24 cellular contexts compared by ENCODE assay signal in the genomic region with DNA sequence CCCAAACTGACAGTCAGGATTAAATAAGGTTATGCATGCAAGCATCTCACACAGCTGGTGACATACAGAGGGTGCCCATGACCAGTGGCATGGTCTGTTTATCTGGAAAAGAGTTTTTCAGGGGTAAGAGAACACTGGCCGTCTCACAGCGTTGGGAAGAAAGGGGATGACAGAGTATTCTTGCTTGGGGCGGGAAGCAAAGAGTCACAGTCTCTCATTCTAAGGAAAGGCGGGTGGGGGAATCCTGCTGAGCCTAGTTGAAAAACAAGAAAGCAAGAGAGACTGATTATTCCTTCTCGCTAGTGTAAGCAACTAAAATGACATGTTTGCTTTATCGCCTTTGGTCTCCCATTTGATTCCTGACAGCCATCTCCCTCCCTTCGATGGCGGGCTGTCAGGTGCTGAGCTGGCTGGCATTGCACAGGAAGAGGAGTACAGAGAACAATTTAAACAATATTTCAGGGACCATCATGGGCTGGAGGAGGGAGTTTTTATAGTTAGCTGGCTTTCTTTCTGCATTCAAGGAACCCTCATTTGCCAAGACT.
"Had no signal": no experiment of that assay in that cellular context is flagged by ENCODE, and none has a peak within 500 bp of the region (broad histone marks: within the 10 kb centered on the region; RNA-seq: fewer than 3 reads in every experiment).

No MANE protein-coding gene starts in this region.

- H3K4me3 ChIP-seq: breast epithelium, left lung, lower lobe of right lung, right lobe of liver, upper lobe of left lung, vagina had no signal

- H3K9me3 Mint-ChIP-seq: activated CD8-positive, alpha-beta T cell treated with anti-CD3 and anti-CD28 coated beads for 36 hours; activated T-cell treated with anti-CD3 and anti-CD28 coated beads, Interleukin-2, amount 50 U/mL, for 4 hours; endodermal cell had no signal

- ATAC-seq: activated CD8-positive, alpha-beta T cell treated with anti-CD3 and anti-CD28 coated beads for 36 hours; activated T-cell treated with anti-CD3 and anti-CD28 coated beads, Interleukin-2, amount 50 U/mL, for 4 hours; activated T-helper 17 cell treated with anti-CD3 and anti-CD28 coated beads, Interleukin-2, amount 50 U/mL, for 72 hours; esophagus mucosa; left lung; lower lobe of right lung; naive thymus-derived CD8-positive, alpha-beta T cell; right lobe of liver; T-helper 17 cell had no signal

- H3K36me3 ChIP-seq: breast epithelium, left lung, lower lobe of right lung, right lobe of liver, upper lobe of left lung, vagina had no signal

- H3K36me3 Mint-ChIP-seq: naive thymus-derived CD8-positive, alpha-beta T cell had no signal

- H3K27ac ChIP-seq: breast epithelium, left lung, lower lobe of right lung, right lobe of liver, upper lobe of left lung, vagina had no signal

- H3K4me3 Mint-ChIP-seq: activated CD8-positive, alpha-beta T cell treated with anti-CD3 and anti-CD28 coated beads for 36 hours; activated T-cell treated with anti-CD3 and anti-CD28 coated beads, Interleukin-2, amount 50 U/mL, for 4 hours; activated T-helper 17 cell treated with anti-CD3 and anti-CD28 coated beads, Interleukin-2, amount 50 U/mL, for 72 hours; endodermal cell; naive thymus-derived CD8-positive, alpha-beta T cell; T-helper 17 cell had no signal

- H3K4me1 ChIP-seq: breast epithelium, left lung, lower lobe of right lung, right lobe of liver, upper lobe of left lung, vagina had no signal

- H3K4me1 Mint-ChIP-seq: activated T-helper 17 cell treated with anti-CD3 and anti-CD28 coated beads, Interleukin-2, amount 50 U/mL, for 72 hours; naive thymus-derived CD8-positive, alpha-beta T cell; T-helper 17 cell had no signal

- H3K27me3 ChIP-seq: breast epithelium, left lung, right lobe of liver, upper lobe of left lung, vagina had no signal

- H3K27ac Mint-ChIP-seq: activated CD8-positive, alpha-beta T cell treated with anti-CD3 and anti-CD28 coated beads for 36 hours; activated T-helper 17 cell treated with anti-CD3 and anti-CD28 coated beads, Interleukin-2, amount 50 U/mL, for 72 hours; endodermal cell; naive thymus-derived CD8-positive, alpha-beta T cell; T-helper 17 cell had no signal

- H3K27me3 Mint-ChIP-seq: activated CD8-positive, alpha-beta T cell treated with anti-CD3 and anti-CD28 coated beads for 36 hours; activated T-helper 17 cell treated with anti-CD3 and anti-CD28 coated beads, Interleukin-2, amount 50 U/mL, for 72 hours; T-helper 17 cell had no signal

- DNase-seq: activated CD4-positive, alpha-beta T cell treated with anti-CD3 and anti-CD28 coated beads for 1 hour; activated CD4-positive, alpha-beta T cell treated with anti-CD3 and anti-CD28 coated beads, Interleukin-2, amount 50 U/mL, for 1 hour; activated CD8-positive, alpha-beta T cell treated with anti-CD3 and anti-CD28 coated beads for 36 hours; activated gamma-delta T cell treated with Interleukin-2 at 50 U/mL for 16 hours; activated naive CD4-positive, alpha-beta T cell treated with anti-CD3 and anti-CD28 coated beads, Interleukin-2, amount 50 U/mL, for 16 hours; activated T-cell treated with anti-CD3 and anti-CD28 coated beads, Interleukin-2, amount 50 U/mL, for 4 hours; amniotic stem cell; central memory CD4-positive, alpha-beta T cell; endodermal cell; foreskin fibroblast; left lung; lower lobe of right lung; mesenchymal stem cell; naive thymus-derived CD8-positive, alpha-beta T cell; right lobe of liver; stimulated activated CD4-positive, alpha-beta T cell treated with anti-CD3 and anti-CD28 coated beads, Interleukin-2, amount 100 ng/mL, for 48 hours; stimulated activated naive CD4-positive, alpha-beta T cell treated with Interleukin-2 at 50 U/mL for 16 hours; T-helper 17 cell; T1000; upper lobe of left lung had no signal
